Comparison of ENCODE assay signal across 8 cellular contexts in the genomic region with DNA sequence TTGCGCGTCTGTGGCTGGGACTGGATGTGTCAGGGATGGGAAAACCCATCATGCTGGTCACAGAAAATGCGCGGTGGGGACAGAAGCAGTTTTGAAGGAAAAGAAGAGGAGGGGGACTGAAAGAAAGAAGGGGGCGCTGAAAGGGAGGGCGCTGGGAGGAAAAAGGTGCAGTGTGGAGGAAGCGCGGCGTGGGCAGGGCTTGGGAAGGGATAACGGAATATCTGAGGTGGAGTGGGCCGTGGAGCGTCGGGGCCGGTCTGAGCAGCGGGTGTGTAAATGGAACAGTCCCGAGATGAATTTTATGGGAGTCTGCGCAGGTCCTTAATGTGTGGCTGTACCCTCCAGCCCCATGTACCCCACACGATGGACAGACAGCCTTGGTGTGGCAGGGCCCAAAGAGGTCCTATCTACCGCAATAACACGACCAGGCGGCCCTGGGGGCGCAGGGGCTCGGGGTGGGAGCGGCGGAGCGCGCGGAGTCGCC. TPM values are rescaled to one million over a fixed set of nuclear protein-coding genes. Genes with fewer than 3 reads are reported as not detected.
A peak's percentile ranks its signal among the peaks of the same experiment; 100 is the strongest.
DNase-seq lines count a peak whose midpoint lies in the region; ATAC-seq, FAIRE-seq and TF ChIP-seq lines count a peak whose summit lies in the region.

No MANE protein-coding gene starts in this region.

- H2BK20ac ChIP-seq in IMR-90 (ENCODE audit: low read depth, low read length) = no peak overlapping the region

- peaks cover 45% of the 10 kb centered on the region for H3K79me2 ChIP-seq in DOHH2 (ENCODE audit: control insufficient read depth, low read length)
- H3K79me2 ChIP-seq in GM12878 (ENCODE audit: control insufficient read depth, insufficient read depth, low read length) = peaks cover 31% of the 10 kb centered on the region

- no peak overlapping the region for H2AK5ac ChIP-seq in IMR-90 (ENCODE audit: low read depth, low read length)

- 21% methylated on average over 5 of the region's 29 CpGs; no CpG with 5 or more reads in 1 of the 2 experiments for WGBS in IMR-90 (ENCODE audit: extremely low coverage in 2 of 2, insufficient read length in 1 of 2), 2 experiments
- WGBS in GM12878 (ENCODE audit: insufficient coverage, insufficient replicate concordance, low lambda C conversion rate, missing lambda C conversion rate) = 4% methylated on average over 26 of the region's 29 CpGs

- DNase-seq in IMR-90 (no peak), GM12878 (ENCODE audit: low read depth, low spot score) (no peak), lower lobe of right lung (no peak), upper lobe of right lung (no peak), NCI-H146 (lab: John Stamatoyannopoulos, UW) (no peak), GF-D8 (lab: John Stamatoyannopoulos, UW) (no peak)

- H3K27ac ChIP-seq in DOHH2 (ENCODE audit: low read depth, low read length) (peak overlapping the region; percentile 11; the same call in 1 of the 2 replicates), IMR-90 (ENCODE audit: insufficient read depth, low read length) (peak overlapping the region; percentile 37; the same call in 1 of the 2 replicates), GM12878 (ENCODE audit: control insufficient read depth, insufficient read depth) (no peak overlapping the region), lower lobe of right lung (peak overlapping the region; percentile 80), upper lobe of right lung (peak overlapping the region; percentile 84)

- peak overlapping the region; percentile 55; the same call in 1 of the 2 replicates for H3K14ac ChIP-seq in IMR-90 (replicated peaks; ENCODE audit: low read depth, low read length)

- ATAC-seq in IMR-90 (ENCODE audit: low read depth) = peak; percentile 3
- ATAC-seq in GM12878 = no peak
- no peak for ATAC-seq in lower lobe of right lung
- no peak for ATAC-seq in upper lobe of right lung
- no peak for ATAC-seq in HG03196 (IDR thresholded peaks at IDR 0.05; ENCODE audit: unreplicated experiment)

- TF ChIP-seq POLR2A in IMR-90 (IDR thresholded peaks at IDR 0.05; ENCODE audit: low read depth, low read length) (no peak), GM12878 (IDR thresholded peaks at IDR 0.05; ENCODE audit: low read depth, low read length) (no peak)

- peaks cover 0 to 8% of the 10 kb centered on the region in 2 experiments; a peak in 1 of 4 replicates for H3K79me1 ChIP-seq in IMR-90 (ENCODE audit: low read depth in 1 of 2, low read length in 2 of 2)

- POLR2A ChIA-PET in IMR-90 (lab: Charles Lee; ENCODE audit: unreplicated experiment) = no interaction called here
- POLR2A ChIA-PET in GM12878 (lab: Charles Lee) = interaction anchor here (0.6 to 7.0 kb wide), 9 partner anchors 16 to 42 kb away, joined by 3 to 63 read pairs (median 4); a partner anchor contains a TSS

- H3K18ac ChIP-seq in IMR-90 (ENCODE audit: low read depth, low read length) = no peak overlapping the region

- no peak for FAIRE-seq in GM12878 (lab: Jason Lieb, UNC)

- dilution Hi-C loops in IMR-90 (cut with HindIII; ENCODE audit: low sequenced_read_pairs, unreplicated experiment) = no loop called here

- peaks cover 4% of the 10 kb centered on the region; the same call in 1 of the 2 replicates for H3K9me1 ChIP-seq in IMR-90 (ENCODE audit: insufficient read depth, low read length)

- BruUV-seq in IMR-90 (replicated peaks; lab: Mats Ljungman, UMichigan) (no TSS peak), GM12878 (replicated peaks; lab: Mats Ljungman, UMichigan) (no TSS peak)

- no peaks in the 10 kb centered on the region for H3K9me2 ChIP-seq in DOHH2 (replicated peaks; ENCODE audit: control insufficient read depth, low read length)

- H2BK5ac ChIP-seq in IMR-90 (ENCODE audit: low read depth, low read length, poor library complexity, severe bottlenecking) = no peak overlapping the region

- H2AK9ac ChIP-seq in IMR-90 (replicated peaks; ENCODE audit: low read depth, low read length, poor library complexity) = peak overlapping the region; percentile 60

- H3K9me3 ChIP-seq in DOHH2 (ENCODE audit: control insufficient read depth, insufficient read depth, low read length) = no peaks in the 10 kb centered on the region
- no peaks in the 10 kb centered on the region for H3K9me3 ChIP-seq in IMR-90 (ENCODE audit: control insufficient read depth, insufficient read depth, low read length)
- H3K9me3 ChIP-seq in GM12878 (replicated peaks; ENCODE audit: control insufficient read depth, insufficient read depth, low read length) = no peaks in the 10 kb centered on the region
- H3K9me3 ChIP-seq in lower lobe of right lung = no peaks in the 10 kb centered on the region
- no peaks in the 10 kb centered on the region for H3K9me3 ChIP-seq in upper lobe of right lung

- TF ChIP-seq EP300 in GM12878 (IDR thresholded peaks at IDR 0.05; ENCODE audit: borderline replicate concordance in 1 of 2, control insufficient read depth in 1 of 2, low read depth in 2 of 2, low read length in 2 of 2) = no peak

- H3K23ac ChIP-seq in IMR-90 (ENCODE audit: low read depth, low read length) = 0 out of 2 replicates have a peak overlapping the region, but pooled peaks have one; percentile 3

- RAD21 ChIA-PET in GM12878 (lab: Charles Lee; ENCODE audit: unreplicated experiment) = interaction anchor here (1.2 to 4.5 kb wide), 11 partner anchors 12 to 50 kb away, joined by 3 to 23 read pairs (median 7); a partner anchor contains a TSS

- no peak overlapping the region; the same call in 1 of the 2 replicates for H2BK120ac ChIP-seq in IMR-90 (ENCODE audit: low read depth, low read length)

- H3K4me1 ChIP-seq in DOHH2 (ENCODE audit: control insufficient read depth, low read length) (peaks cover 70% of the 10 kb centered on the region), IMR-90 (ENCODE audit: control insufficient read depth, insufficient read depth, low read length) (peaks cover 16% of the 10 kb centered on the region), GM12878 (ENCODE audit: control insufficient read depth, insufficient read depth, low read length) (peaks cover 31% of the 10 kb centered on the region), lower lobe of right lung (peaks cover 74% of the 10 kb centered on the region), upper lobe of right lung (peaks cover 63% of the 10 kb centered on the region)

- peak overlapping the region; percentile 96 for H3K4me2 ChIP-seq in DOHH2 (ENCODE audit: low read length)
- peak overlapping the region; percentile 99 for H3K4me2 ChIP-seq in IMR-90 (ENCODE audit: low read depth, low read length)
- H3K4me2 ChIP-seq in GM12878 (ENCODE audit: control insufficient read depth, insufficient read depth) = peak overlapping the region; percentile 83

- H4K5ac ChIP-seq in IMR-90 (ENCODE audit: low read depth, low read length) = no peak overlapping the region

- TF ChIP-seq RAD21 in IMR-90 (IDR thresholded peaks at IDR 0.05; ENCODE audit: low read length) (no peak), GM12878 (IDR thresholded peaks at IDR 0.05; ENCODE audit: insufficient read depth, low read depth, low read length) (no peak)

- H3K4ac ChIP-seq in IMR-90 (ENCODE audit: low read depth, low read length) = no peak overlapping the region

- SMC1A ChIA-PET in GM12878 (lab: Charles Lee; ENCODE audit: uncharacterized antibody, unreplicated experiment) = interaction anchor here (0.6 to 2.2 kb wide), 5 partner anchors 11 to 46 kb away, joined by 3 to 7 read pairs (median 6); no protein-coding TSS in a partner anchor

- no peak for TF ChIP-seq CTCF in DOHH2 (IDR thresholded peaks at IDR 0.05; ENCODE audit: low read depth, low read length, poor library complexity, severe bottlenecking)
- no peak for TF ChIP-seq CTCF in IMR-90 (conservative IDR thresholded peaks at IDR 0.05; ENCODE audit: low read depth, low read length)
- 0 out of 6 replicates have a peak, but pooled peaks of 1 of the 3 experiments have one; percentile 13 for TF ChIP-seq CTCF in GM12878 (IDR thresholded peaks at IDR 0.05 in 2 of 3, conservative IDR thresholded peaks at IDR 0.05 in 1 of 3; ENCODE audit: control insufficient read depth in 2 of 3, extremely low read depth in 1 of 3, insufficient read depth in 1 of 3, low read depth in 3 of 3, low read length in 3 of 3)
- no peak for TF ChIP-seq CTCF in lower lobe of right lung (IDR thresholded peaks at IDR 0.05)
- no peak for TF ChIP-seq CTCF in upper lobe of right lung (IDR thresholded peaks at IDR 0.05)

- CTCF ChIA-PET in IMR-90 (lab: Yijun Ruan, JAX) (interaction anchor here (4.1 kb wide), 1 partner anchor 11 kb away, joined by 20 read pairs; no protein-coding TSS in a partner anchor), GM12878 (lab: Yijun Ruan, JAX) (interaction anchor here (0.6 to 6.0 kb wide), 8 partner anchors 11 to 57 kb away, joined by 3 to 95 read pairs (median 9); a partner anchor contains a TSS)

- H2AFZ ChIP-seq in IMR-90 (replicated peaks; ENCODE audit: low read length, poor library complexity) (peak overlapping the region; percentile 96), GM12878 (ENCODE audit: control insufficient read depth, low read depth, low read length) (peak overlapping the region; percentile 83)

- intact Hi-C loops in IMR-90 (cut with micrococcal nuclease) = no loop called here
- intact Hi-C loops in GM12878 (cut with micrococcal nuclease; ENCODE audit: unreplicated experiment) = no loop called here
- intact Hi-C loops in lower lobe of right lung (cut with DNase I) = no loop called here
- intact Hi-C loops in upper lobe of right lung (cut with DNase I) = no loop called here

- H2BK15ac ChIP-seq in IMR-90 (ENCODE audit: low read depth, low read length) = no peak overlapping the region

- peaks cover 12% of the 10 kb centered on the region; the same call in 1 of the 2 replicates for H4K20me1 ChIP-seq in DOHH2 (ENCODE audit: control insufficient read depth, insufficient read depth, low read depth, low read length)
- no peaks in the 10 kb centered on the region for H4K20me1 ChIP-seq in IMR-90 (ENCODE audit: insufficient read depth, low read length)
- no peaks in the 10 kb centered on the region for H4K20me1 ChIP-seq in GM12878 (ENCODE audit: control insufficient read depth, insufficient read depth)

- no peak overlapping the region; the same call in 1 of the 2 replicates for H3K56ac ChIP-seq in IMR-90 (ENCODE audit: extremely low read depth, insufficient read depth, low read length)

- peaks cover 21% of the 10 kb centered on the region for H3F3A ChIP-seq in DOHH2 (ENCODE audit: control insufficient read depth, insufficient read depth)

- H3K9ac ChIP-seq in IMR-90 (ENCODE audit: low read depth, low read length) (peak overlapping the region; percentile 57; the same call in 1 of the 2 replicates), GM12878 (ENCODE audit: control insufficient read depth, insufficient read depth, low read length) (peak overlapping the region; percentile 28; the same call in 1 of the 2 replicates)

- H3K36me3 ChIP-seq in DOHH2 (ENCODE audit: control insufficient read depth, low read length) (peaks cover 30% of the 10 kb centered on the region), IMR-90 (ENCODE audit: control insufficient read depth, insufficient read depth, low read length) (no peaks in the 10 kb centered on the region), GM12878 (ENCODE audit: control insufficient read depth in 2 of 2, insufficient read depth in 2 of 2, low read length in 1 of 2) (no peaks in the 10 kb centered on the region; a peak in 1 of 4 replicates), lower lobe of right lung (no peaks in the 10 kb centered on the region), upper lobe of right lung (no peaks in the 10 kb centered on the region)

- no peaks in the 10 kb centered on the region for H3K27me3 ChIP-seq in DOHH2 (ENCODE audit: control insufficient read depth, low read length)
- no peaks in the 10 kb centered on the region; the same call in 1 of the 2 replicates for H3K27me3 ChIP-seq in IMR-90 (ENCODE audit: control insufficient read depth, insufficient read depth, low read length)
- no peaks in the 10 kb centered on the region for H3K27me3 ChIP-seq in GM12878 (replicated peaks in 1 of 2; ENCODE audit: control insufficient read depth in 2 of 2, insufficient read depth in 2 of 2, low read length in 1 of 2)
- no peaks in the 10 kb centered on the region for H3K27me3 ChIP-seq in lower lobe of right lung (ENCODE audit: low read depth)
- no peaks in the 10 kb centered on the region for H3K27me3 ChIP-seq in upper lobe of right lung

- H3K4me3 ChIP-seq in DOHH2 (ENCODE audit: low read length) (peak overlapping the region; percentile 87), IMR-90 (ENCODE audit: insufficient read depth, low read depth, low read length) (peak overlapping the region; percentile 73), GM12878 (peak overlapping the region; percentile 83), lower lobe of right lung (peak overlapping the region; percentile 80), upper lobe of right lung (peak overlapping the region; percentile 71)

- no peak overlapping the region; a peak in 1 of 4 replicates for H4K8ac ChIP-seq in IMR-90 (ENCODE audit: low read depth in 2 of 2, low read length in 2 of 2)

- in situ Hi-C loops in IMR-90 (cut with MboI; ENCODE audit: low sequenced_read_pairs) = no loop called here
- in situ Hi-C loops in GM12878 (cut with MboI) = no loop called here

- no peak overlapping the region; the same call in 1 of the 2 replicates for H4K91ac ChIP-seq in IMR-90 (ENCODE audit: insufficient read depth, low read depth, low read length)

RNA-seq across cellular contexts. Expression of a gene that starts 0.4 kb away (rescaled TPM):
- total RNA-seq in IMR-90 (2012; rRNA removed) = 4.1 and 4.7 TPM in 2 replicates
- polyA plus RNA-seq in IMR-90 (2012; rRNA removed) = 22.1 and 23.2 TPM in 2 replicates
- polyA plus RNA-seq in IMR-90 (2012; cell fraction: cytosol; rRNA removed) = 20.7 and 23.2 TPM in 2 replicates
- 33.9 and 57.0 TPM in 2 replicates for polyA plus RNA-seq in IMR-90 (2012; cell fraction: nucleus; rRNA removed; ENCODE audit: low replicate concordance)
- total RNA-seq in GM12878 (2013; cell fraction: nucleolus; rRNA removed) = 127 and 138 TPM in 2 replicates
- 54.7 and 63.9 TPM in 2 replicates for total RNA-seq in GM12878 (2014; rRNA removed)
- 33.2 and 34.6 TPM in 2 replicates for total RNA-seq in GM12878 (2014; rRNA removed; fragmentation: Illumina TruSeq; extraction: Trizol)
- 71.7 and 79.5 TPM in 2 replicates for total RNA-seq in GM12878 (2021)
- 29.0 TPM for polyA plus RNA-seq in GM12878 (2011; ENCODE audit: low read depth)
- polyA plus RNA-seq in GM12878 (2011; rRNA removed) = 64.1 and 132 TPM in 2 replicates
- 183 and 202 TPM in 2 replicates for polyA plus RNA-seq in GM12878 (2011; cell fraction: cytosol; rRNA removed)
- polyA plus RNA-seq in GM12878 (2011; cell fraction: nucleus; rRNA removed) = 406 and 468 TPM in 2 replicates
- polyA plus RNA-seq in GM12878 (2012) = 48.6 and 53.5 TPM in 2 replicates
- 64.8 and 111 TPM in 2 replicates for polyA plus RNA-seq in GM12878 (2014; fragmentation: Illumina TruSeq; extraction: Trizol)
- polyA plus RNA-seq in GM12878 (2014; fragmentation: Nextera tagmentation; extraction: Ambion mirVana) = 10 to 100 TPM in 1 of 2 experiments, 1 to 10 TPM in 1; 10.0 to 15.7 TPM
- 120 and 121 TPM in 2 replicates for polyA plus RNA-seq in GM12878 (2014; rRNA removed)
- 100 to 1,000 TPM; 107 to 111 TPM for polyA plus RNA-seq in GM12878 (2016; fragmentation: Nextera tagmentation; extraction: Ambion mirVana)
- polyA minus RNA-seq in GM12878 (2011; rRNA and poly(A)+ RNA removed) = 158 and 166 TPM in 2 replicates
- 37.8 and 38.3 TPM in 2 replicates for polyA minus RNA-seq in GM12878 (2011; cell fraction: cytosol; rRNA and poly(A)+ RNA removed)
- polyA minus RNA-seq in GM12878 (2011; cell fraction: nucleus; rRNA and poly(A)+ RNA removed) = 58.9 and 105 TPM in 2 replicates
- total RNA-seq in lower lobe of right lung = 36.2 TPM
- 59.8 TPM for total RNA-seq in upper lobe of right lung

RNA-seq across cellular contexts. Expression of a gene that starts 6.3 kb away (rescaled TPM):
- total RNA-seq in IMR-90 (2012; rRNA removed) (not detected in 2 replicates), GM12878 (2014; rRNA removed) (0.16 TPM in 1 of 2 replicates, not detected in the other), GM12878 (2014; rRNA removed; fragmentation: Illumina TruSeq; extraction: Trizol) (not detected in 2 replicates), GM12878 (2021) (not detected in 2 replicates), lower lobe of right lung (not detected), upper lobe of right lung (0.52 TPM)
- polyA plus RNA-seq in IMR-90 (2012; rRNA removed) (not detected in 2 replicates), GM12878 (2011; rRNA removed) (not detected in 2 replicates), GM12878 (2014; fragmentation: Illumina TruSeq; extraction: Trizol) (not detected in 2 replicates), GM12878 (2014; fragmentation: Nextera tagmentation; extraction: Ambion mirVana) (not detected), GM12878 (2014; rRNA removed) (0.18 TPM in 1 of 2 replicates, not detected in the other), GM12878 (2016; fragmentation: Nextera tagmentation; extraction: Ambion mirVana) (not detected)
- polyA plus RNA-seq in IMR-90 (2012; cell fraction: cytosol; rRNA removed) = not detected in 2 replicates
- polyA plus RNA-seq in IMR-90 (2012; cell fraction: nucleus; rRNA removed; ENCODE audit: low replicate concordance) = not detected in 2 replicates
- not detected in 2 replicates for total RNA-seq in GM12878 (2013; cell fraction: nucleolus; rRNA removed)
- not detected for polyA plus RNA-seq in GM12878 (2011; ENCODE audit: low read depth)
- polyA plus RNA-seq in GM12878 (2011; cell fraction: cytosol; rRNA removed) = 0.12 and 0.30 TPM in 2 replicates
- polyA plus RNA-seq in GM12878 (2011; cell fraction: nucleus; rRNA removed) = not detected in 2 replicates
- polyA plus RNA-seq in GM12878 (2012) = not detected in 2 replicates
- polyA minus RNA-seq in GM12878 (2011; rRNA and poly(A)+ RNA removed) = not detected in 2 replicates
- polyA minus RNA-seq in GM12878 (2011; cell fraction: cytosol; rRNA and poly(A)+ RNA removed) = not detected in 2 replicates
- not detected in 2 replicates for polyA minus RNA-seq in GM12878 (2011; cell fraction: nucleus; rRNA and poly(A)+ RNA removed)

RNA-seq across cellular contexts. Expression of a gene that starts 23.9 kb away (rescaled TPM):
- 1,307 and 1,440 TPM in 2 replicates for total RNA-seq in IMR-90 (2012; rRNA removed)
- polyA plus RNA-seq in IMR-90 (2012; rRNA removed) = 771 and 887 TPM in 2 replicates
- polyA plus RNA-seq in IMR-90 (2012; cell fraction: cytosol; rRNA removed) = 246 and 656 TPM in 2 replicates
- polyA plus RNA-seq in IMR-90 (2012; cell fraction: nucleus; rRNA removed; ENCODE audit: low replicate concordance) = 158 and 414 TPM in 2 replicates
- 295 and 318 TPM in 2 replicates for total RNA-seq in GM12878 (2013; cell fraction: nucleolus; rRNA removed)
- 1,125 and 1,245 TPM in 2 replicates for total RNA-seq in GM12878 (2014; rRNA removed)
- total RNA-seq in GM12878 (2014; rRNA removed; fragmentation: Illumina TruSeq; extraction: Trizol) = 1,212 and 1,260 TPM in 2 replicates
- 1,166 and 1,167 TPM in 2 replicates for total RNA-seq in GM12878 (2021)
- polyA plus RNA-seq in GM12878 (2011; ENCODE audit: low read depth) = 830 TPM
- 1,290 and 1,505 TPM in 2 replicates for polyA plus RNA-seq in GM12878 (2011; rRNA removed)
- polyA plus RNA-seq in GM12878 (2011; cell fraction: cytosol; rRNA removed) = 1,040 and 1,248 TPM in 2 replicates
- 565 and 804 TPM in 2 replicates for polyA plus RNA-seq in GM12878 (2011; cell fraction: nucleus; rRNA removed)
- 750 and 926 TPM in 2 replicates for polyA plus RNA-seq in GM12878 (2012)
- polyA plus RNA-seq in GM12878 (2014; fragmentation: Illumina TruSeq; extraction: Trizol) = 1,676 and 1,846 TPM in 2 replicates
- polyA plus RNA-seq in GM12878 (2014; fragmentation: Nextera tagmentation; extraction: Ambion mirVana) = 1,000 to 10,000 TPM; 1,089 to 1,682 TPM
- 960 and 988 TPM in 2 replicates for polyA plus RNA-seq in GM12878 (2014; rRNA removed)
- polyA plus RNA-seq in GM12878 (2016; fragmentation: Nextera tagmentation; extraction: Ambion mirVana) = 1,000 to 10,000 TPM; 1,078 to 1,109 TPM
- polyA minus RNA-seq in GM12878 (2011; rRNA and poly(A)+ RNA removed) = 1,120 and 1,147 TPM in 2 replicates
- polyA minus RNA-seq in GM12878 (2011; cell fraction: cytosol; rRNA and poly(A)+ RNA removed) = 408 and 462 TPM in 2 replicates
- polyA minus RNA-seq in GM12878 (2011; cell fraction: nucleus; rRNA and poly(A)+ RNA removed) = 114 and 165 TPM in 2 replicates
- 680 TPM for total RNA-seq in lower lobe of right lung
- total RNA-seq in upper lobe of right lung = 660 TPM

RNA-seq across cellular contexts. Expression of a gene that starts 34.3 kb away (rescaled TPM):
- total RNA-seq in IMR-90 (2012; rRNA removed) (41.7 and 51.4 TPM in 2 replicates), GM12878 (2014; rRNA removed) (34.1 and 35.1 TPM in 2 replicates), GM12878 (2014; rRNA removed; fragmentation: Illumina TruSeq; extraction: Trizol) (24.3 and 25.1 TPM in 2 replicates), GM12878 (2021) (33.5 and 35.8 TPM in 2 replicates), lower lobe of right lung (23.8 TPM), upper lobe of right lung (32.3 TPM)
- polyA plus RNA-seq in IMR-90 (2012; rRNA removed) (89.9 and 94.8 TPM in 2 replicates), GM12878 (2011; rRNA removed) (19.7 and 32.2 TPM in 2 replicates), GM12878 (2014; fragmentation: Illumina TruSeq; extraction: Trizol) (23.9 and 35.2 TPM in 2 replicates), GM12878 (2014; fragmentation: Nextera tagmentation; extraction: Ambion mirVana) (10 to 100 TPM; 11.3 to 14.9 TPM), GM12878 (2014; rRNA removed) (45.2 and 45.4 TPM in 2 replicates), GM12878 (2016; fragmentation: Nextera tagmentation; extraction: Ambion mirVana) (10 to 100 TPM; 39.5 to 40.8 TPM)
- polyA plus RNA-seq in IMR-90 (2012; cell fraction: cytosol; rRNA removed) = 91.0 and 123 TPM in 2 replicates
- 64.5 and 76.3 TPM in 2 replicates for polyA plus RNA-seq in IMR-90 (2012; cell fraction: nucleus; rRNA removed; ENCODE audit: low replicate concordance)
- 34.4 and 37.1 TPM in 2 replicates for total RNA-seq in GM12878 (2013; cell fraction: nucleolus; rRNA removed)
- 23.1 TPM for polyA plus RNA-seq in GM12878 (2011; ENCODE audit: low read depth)
- polyA plus RNA-seq in GM12878 (2011; cell fraction: cytosol; rRNA removed) = 48.8 and 53.9 TPM in 2 replicates
- polyA plus RNA-seq in GM12878 (2011; cell fraction: nucleus; rRNA removed) = 89.8 and 144 TPM in 2 replicates
- polyA plus RNA-seq in GM12878 (2012) = 38.5 and 38.9 TPM in 2 replicates
- 17.3 and 33.3 TPM in 2 replicates for polyA minus RNA-seq in GM12878 (2011; rRNA and poly(A)+ RNA removed)
- polyA minus RNA-seq in GM12878 (2011; cell fraction: cytosol; rRNA and poly(A)+ RNA removed) = 5.2 and 7.0 TPM in 2 replicates
- 19.7 and 27.3 TPM in 2 replicates for polyA minus RNA-seq in GM12878 (2011; cell fraction: nucleus; rRNA and poly(A)+ RNA removed)

RNA-seq across cellular contexts. Expression of a gene that starts 42.3 kb away (rescaled TPM):
- total RNA-seq in IMR-90 (2012; rRNA removed) = 7.5 and 7.9 TPM in 2 replicates
- 13.0 and 16.7 TPM in 2 replicates for polyA plus RNA-seq in IMR-90 (2012; rRNA removed)
- 17.6 and 22.6 TPM in 2 replicates for polyA plus RNA-seq in IMR-90 (2012; cell fraction: cytosol; rRNA removed)
- 14.5 and 23.0 TPM in 2 replicates for polyA plus RNA-seq in IMR-90 (2012; cell fraction: nucleus; rRNA removed; ENCODE audit: low replicate concordance)
- total RNA-seq in GM12878 (2013; cell fraction: nucleolus; rRNA removed) = 127 and 202 TPM in 2 replicates
- 45.1 and 47.0 TPM in 2 replicates for total RNA-seq in GM12878 (2014; rRNA removed)
- total RNA-seq in GM12878 (2014; rRNA removed; fragmentation: Illumina TruSeq; extraction: Trizol) = 39.5 and 43.2 TPM in 2 replicates
- 53.6 and 57.0 TPM in 2 replicates for total RNA-seq in GM12878 (2021)
- polyA plus RNA-seq in GM12878 (2011; ENCODE audit: low read depth) = 13.6 TPM
- 106 and 126 TPM in 2 replicates for polyA plus RNA-seq in GM12878 (2011; rRNA removed)
- polyA plus RNA-seq in GM12878 (2011; cell fraction: cytosol; rRNA removed) = 111 and 125 TPM in 2 replicates
- 154 TPM in 2 replicates for polyA plus RNA-seq in GM12878 (2011; cell fraction: nucleus; rRNA removed)
- polyA plus RNA-seq in GM12878 (2012) = 36.7 and 71.2 TPM in 2 replicates
- polyA plus RNA-seq in GM12878 (2014; fragmentation: Illumina TruSeq; extraction: Trizol) = 34.5 and 38.1 TPM in 2 replicates
- 10 to 100 TPM; 10.4 to 26.0 TPM for polyA plus RNA-seq in GM12878 (2014; fragmentation: Nextera tagmentation; extraction: Ambion mirVana)
- 52.4 and 60.3 TPM in 2 replicates for polyA plus RNA-seq in GM12878 (2014; rRNA removed)
- polyA plus RNA-seq in GM12878 (2016; fragmentation: Nextera tagmentation; extraction: Ambion mirVana) = 10 to 100 TPM; 30.4 to 30.6 TPM
- 61.6 and 113 TPM in 2 replicates for polyA minus RNA-seq in GM12878 (2011; rRNA and poly(A)+ RNA removed)
- polyA minus RNA-seq in GM12878 (2011; cell fraction: cytosol; rRNA and poly(A)+ RNA removed) = 36.5 and 58.5 TPM in 2 replicates
- polyA minus RNA-seq in GM12878 (2011; cell fraction: nucleus; rRNA and poly(A)+ RNA removed) = 67.9 and 93.8 TPM in 2 replicates
- total RNA-seq in lower lobe of right lung = 10.4 TPM
- total RNA-seq in upper lobe of right lung = 7.1 TPM
